In the genomic region with DNA sequence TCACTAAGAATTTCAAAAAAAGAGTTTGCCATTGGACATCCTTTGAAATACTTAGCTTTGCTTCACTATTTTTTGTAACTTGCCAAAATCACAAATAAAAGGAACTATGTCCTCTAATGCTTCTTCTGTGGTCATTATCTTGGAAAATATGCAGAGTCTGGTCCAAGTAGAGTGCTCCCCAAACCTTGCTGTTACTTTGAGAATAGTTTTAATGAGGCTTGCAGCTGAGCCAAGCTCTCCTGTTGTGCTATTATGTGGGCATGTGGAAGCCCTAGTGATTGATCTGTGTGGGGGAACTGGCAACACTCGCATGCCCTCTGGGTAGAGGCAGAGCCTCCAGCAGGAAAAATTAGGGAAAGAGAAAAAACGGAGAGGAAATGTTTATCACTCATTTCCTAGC, we compare ENCODE assay signal across 1 cellular context.
TF ChIP-seq lines count a peak whose summit lies in the region.

No MANE protein-coding gene starts in this region.

TF ChIP-seq in GM23338, 12 proteins besides CTCF, POLR2A, EP300 and RAD21:
- TF ChIP-seq POLR2AphosphoS5 (IDR thresholded peaks at IDR 0.05; ENCODE audit: low read depth), result no peak
- TF ChIP-seq, protein P1, sequence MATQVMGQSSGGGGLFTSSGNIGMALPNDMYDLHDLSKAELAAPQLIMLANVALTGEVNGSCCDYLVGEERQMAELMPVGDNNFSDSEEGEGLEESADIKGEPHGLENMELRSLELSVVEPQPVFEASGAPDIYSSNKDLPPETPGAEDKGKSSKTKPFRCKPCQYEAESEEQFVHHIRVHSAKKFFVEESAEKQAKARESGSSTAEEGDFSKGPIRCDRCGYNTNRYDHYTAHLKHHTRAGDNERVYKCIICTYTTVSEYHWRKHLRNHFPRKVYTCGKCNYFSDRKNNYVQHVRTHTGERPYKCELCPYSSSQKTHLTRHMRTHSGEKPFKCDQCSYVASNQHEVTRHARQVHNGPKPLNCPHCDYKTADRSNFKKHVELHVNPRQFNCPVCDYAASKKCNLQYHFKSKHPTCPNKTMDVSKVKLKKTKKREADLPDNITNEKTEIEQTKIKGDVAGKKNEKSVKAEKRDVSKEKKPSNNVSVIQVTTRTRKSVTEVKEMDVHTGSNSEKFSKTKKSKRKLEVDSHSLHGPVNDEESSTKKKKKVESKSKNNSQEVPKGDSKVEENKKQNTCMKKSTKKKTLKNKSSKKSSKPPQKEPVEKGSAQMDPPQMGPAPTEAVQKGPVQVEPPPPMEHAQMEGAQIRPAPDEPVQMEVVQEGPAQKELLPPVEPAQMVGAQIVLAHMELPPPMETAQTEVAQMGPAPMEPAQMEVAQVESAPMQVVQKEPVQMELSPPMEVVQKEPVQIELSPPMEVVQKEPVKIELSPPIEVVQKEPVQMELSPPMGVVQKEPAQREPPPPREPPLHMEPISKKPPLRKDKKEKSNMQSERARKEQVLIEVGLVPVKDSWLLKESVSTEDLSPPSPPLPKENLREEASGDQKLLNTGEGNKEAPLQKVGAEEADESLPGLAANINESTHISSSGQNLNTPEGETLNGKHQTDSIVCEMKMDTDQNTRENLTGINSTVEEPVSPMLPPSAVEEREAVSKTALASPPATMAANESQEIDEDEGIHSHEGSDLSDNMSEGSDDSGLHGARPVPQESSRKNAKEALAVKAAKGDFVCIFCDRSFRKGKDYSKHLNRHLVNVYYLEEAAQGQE (IDR thresholded peaks at IDR 0.05; ENCODE audit: unreplicated experiment), result no peak
